In the genomic region with DNA sequence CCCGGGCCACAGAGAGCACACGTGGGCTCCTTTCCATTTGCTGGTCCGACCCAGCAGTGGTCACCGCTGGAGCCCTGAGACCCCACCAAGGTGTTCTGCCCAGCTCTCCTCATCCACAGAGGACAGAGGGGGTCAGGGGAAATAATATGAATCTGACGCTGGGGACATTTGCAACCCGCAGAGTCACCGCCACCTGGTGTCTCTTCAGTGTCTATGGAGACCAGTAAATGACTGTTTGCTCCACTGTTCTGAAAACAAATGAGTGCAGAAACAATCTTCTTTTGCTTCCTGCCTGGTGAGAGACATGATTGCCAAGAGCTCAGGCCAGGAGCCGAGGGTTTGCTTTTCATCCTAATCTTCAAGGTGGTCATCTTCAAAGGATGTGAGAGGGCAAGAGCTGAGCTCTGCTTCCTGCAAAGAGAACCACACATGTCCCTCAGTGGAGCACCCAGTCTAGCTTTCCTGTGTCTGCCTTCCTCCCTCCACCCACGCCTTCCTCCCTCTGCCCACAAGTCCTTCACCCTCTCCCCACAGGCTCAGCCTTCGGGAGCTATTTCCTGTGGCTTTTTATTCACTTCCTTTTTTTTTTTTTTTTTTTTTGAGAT, we compare ENCODE assay signal across 8 cellular contexts. TPM values are rescaled to one million over a fixed set of nuclear protein-coding genes. Genes with fewer than 3 reads are reported as not detected.
DNase-seq lines count a peak whose midpoint lies in the region; ATAC-seq lines count a peak whose summit lies in the region.

No MANE protein-coding gene starts in this region.

- no peaks in the 10 kb centered on the region for H3K9me3 ChIP-seq in right cardiac atrium (ENCODE audit: control insufficient read depth, low read length)

- no peaks in the 10 kb centered on the region for H3K4me1 ChIP-seq in right cardiac atrium (ENCODE audit: control insufficient read depth, insufficient read depth, low read length)

- no peak overlapping the region for H3K27ac ChIP-seq in right cardiac atrium (ENCODE audit: low read length)

- intact Hi-C loops in right cardiac atrium (cut with DNase I) = loop anchor here in 1 of 4 donors (5.0 kb wide), 1 partner anchor 92 kb away; no protein-coding TSS in a partner anchor

- no peak overlapping the region for H3K4me3 ChIP-seq in right cardiac atrium (ENCODE audit: low read length)

- H3K27me3 ChIP-seq in right cardiac atrium (ENCODE audit: control insufficient read depth, insufficient read depth) = no peaks in the 10 kb centered on the region

- WGBS in right cardiac atrium = 72% methylated on average over 10 of the region's 10 CpGs

- peak in 1 of 2 donors; percentile 36 for ATAC-seq in right cardiac atrium
- ATAC-seq in stimulated activated naive CD8-positive, alpha-beta T cell treated with anti-CD3 and anti-CD28 coated beads, Interleukin-15, Interleukin-2, amounts not matched to agents 100 U/mL and 50 U/mL, for 24 hours = peak; percentile 8

- peak; percentile 13 for DNase-seq in NK-92 treated with Interleukin-12 subunit alpha and Interleukin-12 subunit beta, amount 100 ng/mL, for 24 hours (lab: John Stamatoyannopoulos, UW)
- DNase-seq in NK-92 (lab: John Stamatoyannopoulos, UW; ENCODE audit: unreplicated experiment) (no peak), NCI-H69 (lab: John Stamatoyannopoulos, UW) (peak; percentile 73), right cardiac atrium (peak in 2 of 3 donors; percentile 43 to 70), NCI-H2227 treated with DMSO at 0.1 percent for 48 hours (lab: John Stamatoyannopoulos, UW) (no peak), islet precursor cell (no peak)
- DNase-seq in activated CD8-positive, alpha-beta memory T cell treated with anti-CD3 and anti-CD28 coated beads, Interleukin-2, amount 50 U/mL, for 48 hours = peak; percentile 77
- DNase-seq in stimulated activated naive CD8-positive, alpha-beta T cell treated with anti-CD3 and anti-CD28 coated beads, Interleukin-15, Interleukin-2, amounts not matched to agents 100 U/mL and 50 U/mL, for 24 hours = peak; percentile 80

RNA-seq across cellular contexts. Expression of a gene that starts 14.7 kb away (rescaled TPM):
- 10 to 100 TPM; 11.4 to 16.5 (median 15.2) TPM for total RNA-seq in right cardiac atrium
- polyA plus RNA-seq in right cardiac atrium = 14.0 TPM

Comparison
In these comparisons a context has a peak if more than half of its experiments do, and no peak if none do; other contexts are left out.
1. DNase-seq: peak in NK-92 treated with Interleukin-12 subunit alpha and Interleukin-12 subunit beta, amount 100 ng/mL, for 24 hours (single experiment), NCI-H69 (single experiment), activated CD8-positive, alpha-beta memory T cell treated with anti-CD3 and anti-CD28 coated beads, Interleukin-2, amount 50 U/mL, for 48 hours (single experiment), right cardiac atrium (2 of 3) and stimulated activated naive CD8-positive, alpha-beta T cell treated with anti-CD3 and anti-CD28 coated beads, Interleukin-15, Interleukin-2, amounts not matched to agents 100 U/mL and 50 U/mL, for 24 hours (single experiment); none in NK-92 (single experiment), NCI-H2227 treated with DMSO at 0.1 percent for 48 hours (single experiment) and islet precursor cell (single experiment).